1 cellular context compared by ENCODE assay signal in genomic region chr12:95918194-95918993, GRCh38.
TF ChIP-seq lines count a peak whose summit lies in the region.

No MANE protein-coding gene starts in this region.

TF ChIP-seq in HepG2, 621 proteins besides CTCF, POLR2A, EP300 and RAD21 (continued from another document):
- TF ChIP-seq TFDP2 (CRISPR knock-in tag; IDR thresholded peaks at IDR 0.05) = no peak
- TF ChIP-seq ZNF24 (IDR thresholded peaks at IDR 0.05) = peak; percentile 68; the same call in 1 of the 2 replicates
- TF ChIP-seq, protein P1, sequence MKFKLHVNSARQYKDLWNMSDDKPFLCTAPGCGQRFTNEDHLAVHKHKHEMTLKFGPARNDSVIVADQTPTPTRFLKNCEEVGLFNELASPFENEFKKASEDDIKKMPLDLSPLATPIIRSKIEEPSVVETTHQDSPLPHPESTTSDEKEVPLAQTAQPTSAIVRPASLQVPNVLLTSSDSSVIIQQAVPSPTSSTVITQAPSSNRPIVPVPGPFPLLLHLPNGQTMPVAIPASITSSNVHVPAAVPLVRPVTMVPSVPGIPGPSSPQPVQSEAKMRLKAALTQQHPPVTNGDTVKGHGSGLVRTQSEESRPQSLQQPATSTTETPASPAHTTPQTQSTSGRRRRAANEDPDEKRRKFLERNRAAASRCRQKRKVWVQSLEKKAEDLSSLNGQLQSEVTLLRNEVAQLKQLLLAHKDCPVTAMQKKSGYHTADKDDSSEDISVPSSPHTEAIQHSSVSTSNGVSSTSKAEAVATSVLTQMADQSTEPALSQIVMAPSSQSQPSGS (CRISPR knock-in tag; IDR thresholded peaks at IDR 0.05) = peak; percentile 24; the same call in 1 of the 2 replicates
- no peak for TF ChIP-seq ZZZ3 (CRISPR knock-in tag; IDR thresholded peaks at IDR 0.05; ENCODE audit: borderline replicate concordance)
- TF ChIP-seq ZNF12 (CRISPR knock-in tag; IDR thresholded peaks at IDR 0.05) = peak; percentile 60
- TF ChIP-seq RXRB (CRISPR knock-in tag; IDR thresholded peaks at IDR 0.05; ENCODE audit: borderline replicate concordance) = peak; percentile 30; the same call in 1 of the 2 replicates
- TF ChIP-seq SALL1 (CRISPR knock-in tag; IDR thresholded peaks at IDR 0.05) = peak; percentile 52; the same call in 1 of the 2 replicates
- TF ChIP-seq, protein P2, sequence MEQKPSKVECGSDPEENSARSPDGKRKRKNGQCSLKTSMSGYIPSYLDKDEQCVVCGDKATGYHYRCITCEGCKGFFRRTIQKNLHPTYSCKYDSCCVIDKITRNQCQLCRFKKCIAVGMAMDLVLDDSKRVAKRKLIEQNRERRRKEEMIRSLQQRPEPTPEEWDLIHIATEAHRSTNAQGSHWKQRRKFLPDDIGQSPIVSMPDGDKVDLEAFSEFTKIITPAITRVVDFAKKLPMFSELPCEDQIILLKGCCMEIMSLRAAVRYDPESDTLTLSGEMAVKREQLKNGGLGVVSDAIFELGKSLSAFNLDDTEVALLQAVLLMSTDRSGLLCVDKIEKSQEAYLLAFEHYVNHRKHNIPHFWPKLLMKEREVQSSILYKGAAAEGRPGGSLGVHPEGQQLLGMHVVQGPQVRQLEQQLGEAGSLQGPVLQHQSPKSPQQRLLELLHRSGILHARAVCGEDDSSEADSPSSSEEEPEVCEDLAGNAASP (CRISPR knock-in tag; IDR thresholded peaks at IDR 0.05; ENCODE audit: borderline replicate concordance) = 0 out of 2 replicates have a peak, but pooled peaks have one; percentile 34
- TF ChIP-seq THAP11 (CRISPR knock-in tag; IDR thresholded peaks at IDR 0.05) = peak; percentile 55; the same call in 1 of the 2 replicates
- no peak for TF ChIP-seq RAD51 (IDR thresholded peaks at IDR 0.05; ENCODE audit: borderline replicate concordance)
- TF ChIP-seq LCORL (IDR thresholded peaks at IDR 0.05) = no peak
- peak; percentile 70 for TF ChIP-seq LCORL (CRISPR knock-in tag; IDR thresholded peaks at IDR 0.05)
- TF ChIP-seq, protein P3, sequence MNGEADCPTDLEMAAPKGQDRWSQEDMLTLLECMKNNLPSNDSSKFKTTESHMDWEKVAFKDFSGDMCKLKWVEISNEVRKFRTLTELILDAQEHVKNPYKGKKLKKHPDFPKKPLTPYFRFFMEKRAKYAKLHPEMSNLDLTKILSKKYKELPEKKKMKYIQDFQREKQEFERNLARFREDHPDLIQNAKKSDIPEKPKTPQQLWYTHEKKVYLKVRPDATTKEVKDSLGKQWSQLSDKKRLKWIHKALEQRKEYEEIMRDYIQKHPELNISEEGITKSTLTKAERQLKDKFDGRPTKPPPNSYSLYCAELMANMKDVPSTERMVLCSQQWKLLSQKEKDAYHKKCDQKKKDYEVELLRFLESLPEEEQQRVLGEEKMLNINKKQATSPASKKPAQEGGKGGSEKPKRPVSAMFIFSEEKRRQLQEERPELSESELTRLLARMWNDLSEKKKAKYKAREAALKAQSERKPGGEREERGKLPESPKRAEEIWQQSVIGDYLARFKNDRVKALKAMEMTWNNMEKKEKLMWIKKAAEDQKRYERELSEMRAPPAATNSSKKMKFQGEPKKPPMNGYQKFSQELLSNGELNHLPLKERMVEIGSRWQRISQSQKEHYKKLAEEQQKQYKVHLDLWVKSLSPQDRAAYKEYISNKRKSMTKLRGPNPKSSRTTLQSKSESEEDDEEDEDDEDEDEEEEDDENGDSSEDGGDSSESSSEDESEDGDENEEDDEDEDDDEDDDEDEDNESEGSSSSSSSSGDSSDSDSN (CRISPR knock-in tag; IDR thresholded peaks at IDR 0.05) = no peak
- TF ChIP-seq FOXA3 (CRISPR knock-in tag; IDR thresholded peaks at IDR 0.05) = peak; percentile 57
- TF ChIP-seq KAT8 (CRISPR knock-in tag; IDR thresholded peaks at IDR 0.05) = peak; percentile 49; the same call in 1 of the 2 replicates
- no peak for TF ChIP-seq IRX3 (CRISPR knock-in tag; IDR thresholded peaks at IDR 0.05; ENCODE audit: borderline replicate concordance, low read depth)
- TF ChIP-seq SAP130 (CRISPR knock-in tag; IDR thresholded peaks at IDR 0.05; ENCODE audit: low read depth) = 0 out of 2 replicates have a peak, but pooled peaks have one; percentile 27
- no peak for TF ChIP-seq ZNF644 (CRISPR knock-in tag; IDR thresholded peaks at IDR 0.05; ENCODE audit: low read depth)
- 0 out of 2 replicates have a peak, but pooled peaks have one; percentile 23 for TF ChIP-seq ZKSCAN8 (CRISPR knock-in tag; IDR thresholded peaks at IDR 0.05; ENCODE audit: borderline replicate concordance)
- TF ChIP-seq FOXK1 (CRISPR knock-in tag; IDR thresholded peaks at IDR 0.05; ENCODE audit: borderline replicate concordance, low read depth) = 0 out of 2 replicates have a peak, but pooled peaks have one; percentile 27
- TF ChIP-seq FOXP4 (CRISPR knock-in tag; IDR thresholded peaks at IDR 0.05) = no peak
- TF ChIP-seq ZNF251 (CRISPR knock-in tag; IDR thresholded peaks at IDR 0.05) = no peak
- TF ChIP-seq ZNF777 (CRISPR knock-in tag; IDR thresholded peaks at IDR 0.05) = no peak
- TF ChIP-seq MED1 (CRISPR knock-in tag; IDR thresholded peaks at IDR 0.05) = peak; percentile 69
- TF ChIP-seq ERF (CRISPR knock-in tag; IDR thresholded peaks at IDR 0.05) = peak; percentile 55; the same call in 1 of the 2 replicates
- 0 out of 2 replicates have a peak, but pooled peaks have one; percentile 32 for TF ChIP-seq TIGD3 (CRISPR knock-in tag; IDR thresholded peaks at IDR 0.05; ENCODE audit: borderline replicate concordance)
- TF ChIP-seq ZNF530 (CRISPR knock-in tag; IDR thresholded peaks at IDR 0.05; ENCODE audit: low read depth) = no peak
- no peak for TF ChIP-seq ZNF205 (CRISPR knock-in tag; IDR thresholded peaks at IDR 0.05)
TF ChIP-seq in HepG2: peak in this region for 41.
